Comparison of ENCODE assay signal across 15 cellular contexts in the genomic region with DNA sequence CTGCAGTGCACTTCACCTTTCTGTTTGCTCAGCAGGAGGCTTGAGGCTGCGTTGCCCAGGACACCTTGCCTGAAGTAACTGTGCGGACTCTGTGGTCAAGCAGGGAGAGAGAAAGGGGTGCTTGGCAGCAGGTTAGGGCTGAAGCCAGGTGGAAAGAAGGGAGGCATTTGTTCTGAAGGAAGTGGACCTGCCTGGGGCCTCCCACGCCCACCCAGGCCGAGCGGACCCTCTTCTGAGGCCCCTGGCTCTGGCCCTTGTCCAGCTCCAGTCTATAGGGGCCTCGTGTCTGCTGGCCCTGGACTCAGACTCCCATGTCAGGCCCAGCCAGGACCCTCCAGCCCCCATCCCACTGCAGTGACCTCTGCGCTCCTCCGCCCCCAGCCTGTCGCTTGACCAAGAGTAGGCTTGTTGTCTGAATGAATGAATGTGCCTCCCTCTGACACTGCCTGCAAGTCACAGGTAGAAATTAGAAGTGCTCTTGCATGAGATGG. TPM values are rescaled to one million over a fixed set of nuclear protein-coding genes. Genes with fewer than 3 reads are reported as not detected.
A peak's percentile ranks its signal among the peaks of the same experiment; 100 is the strongest.
DNase-seq lines count a peak whose midpoint lies in the region; ATAC-seq and TF ChIP-seq lines count a peak whose summit lies in the region.
"Had no signal": no experiment of that assay in that cellular context is flagged by ENCODE, and none has a peak within 500 bp of the region (broad histone marks: within the 10 kb centered on the region; RNA-seq: fewer than 3 reads in every experiment).

No MANE protein-coding gene starts in this region.

- H3K4me1 ChIP-seq in left lung = peaks cover 12 to 54% of the 10 kb centered on the region in 2 donors

- H3K4me3 ChIP-seq in left lung = no peak overlapping the region
- H3K4me3 ChIP-seq: mucosa of descending colon, SK-N-MC had no signal

- peak overlapping the region; percentile 19 to 31 for H3K27ac ChIP-seq in left lung
- H3K27ac ChIP-seq: esophagus squamous epithelium, SK-N-MC had no signal

- TF ChIP-seq CTCF in left lung (IDR thresholded peaks at IDR 0.05) = no peak

- H3K9me3 ChIP-seq in left lung = peaks cover 0 to 23% of the 10 kb centered on the region in 2 donors

- H3K27me3 ChIP-seq in left lung = peaks cover 0 to 27% of the 10 kb centered on the region in 2 donors

- intact Hi-C loops in left lung (cut with DNase I) = no loop called here

- ATAC-seq in left lung = peak; percentile 68
- ATAC-seq: HCT116, mucosa of descending colon had no signal

- DNase-seq in activated CD4-positive, alpha-beta T cell treated with anti-CD3 and anti-CD28 coated beads for 48 hours = peak; percentile 1
- DNase-seq in activated CD4-positive, alpha-beta T cell treated with anti-CD3 and anti-CD28 coated beads for 4 hours = no peak
- DNase-seq in NCI-H69 (lab: John Stamatoyannopoulos, UW) = peak; percentile 65
- DNase-seq in left lung = no peak
- DNase-seq in stimulated activated CD8-positive, alpha-beta memory T cell treated with anti-CD3 and anti-CD28 coated beads, Interleukin-4, amount 100 ng/mL, for 48 hours = peak; percentile 17
- no peak for DNase-seq in epidermal melanocyte (ENCODE audit: insufficient read length, low spot score)
- no peak for DNase-seq in amygdala (lab: John Stamatoyannopoulos, UW)
- no peak for DNase-seq in Kasumi-1 (lab: John Stamatoyannopoulos, UW)
- DNase-seq: activated gamma-delta T cell; esophagus squamous epithelium; NCI-H1092; NK-92 treated with Interleukin-12 subunit alpha and Interleukin-12 subunit beta, amount 100 ng/mL, for 24 hours had no signal

- H3K36me3 ChIP-seq in left lung = peaks cover 0 to 11% of the 10 kb centered on the region in 2 donors

RNA-seq across cellular contexts. Expression of gene SNED1, which starts 2.5 kb away (rescaled TPM):
- total RNA-seq in left lung = 10 to 100 TPM; 36.4 to 48.2 TPM

Comparison
In these comparisons a context has a peak if more than half of its experiments do, and no peak if none do; other contexts are left out.
1. DNase-seq: peak in activated CD4-positive, alpha-beta T cell treated with anti-CD3 and anti-CD28 coated beads for 48 hours (single experiment), NCI-H69 (single experiment) and stimulated activated CD8-positive, alpha-beta memory T cell treated with anti-CD3 and anti-CD28 coated beads, Interleukin-4, amount 100 ng/mL, for 48 hours (single experiment); none in activated CD4-positive, alpha-beta T cell treated with anti-CD3 and anti-CD28 coated beads for 4 hours (0 of 2), left lung (0 of 2), epidermal melanocyte (single experiment), amygdala (0 of 56) and Kasumi-1 (0 of 2).